8 cellular contexts compared by ENCODE assay signal in genomic region chr1:20732588-20733360, GRCh38. TPM values are rescaled to one million over a fixed set of nuclear protein-coding genes. Genes with fewer than 3 reads are reported as not detected.
DNase-seq lines count a peak whose midpoint lies in the region; ATAC-seq and TF ChIP-seq lines count a peak whose summit lies in the region.

Gene SH2D5 (minus strand): TSS chr1:20732703. CDS start chr1:20728044, 4,659 bp downstream.

- no peaks in the 10 kb centered on the region for H3K9me3 ChIP-seq in thoracic aorta

- peaks cover 12% of the 10 kb centered on the region for H3K4me1 Mint-ChIP-seq in activated naive CD8-positive, alpha-beta T cell (ENCODE audit: low read depth)
- H3K4me1 Mint-ChIP-seq in glutamatergic neuron (ENCODE audit: low read depth, unreplicated experiment) (peaks cover 6% of the 10 kb centered on the region), osteocyte (ENCODE audit: unreplicated experiment) (peaks cover 17% of the 10 kb centered on the region)

- peaks cover 7% of the 10 kb centered on the region for H3K27me3 ChIP-seq in thoracic aorta (replicated peaks; ENCODE audit: insufficient read depth)

- TF ChIP-seq CTCF in glutamatergic neuron (IDR thresholded peaks at IDR 0.05; ENCODE audit: partially characterized antibody, unreplicated experiment) (peak; percentile 15), osteocyte (IDR thresholded peaks at IDR 0.05) (peak; percentile 50), thoracic aorta (IDR thresholded peaks at IDR 0.05) (no peak)

- no peaks in the 10 kb centered on the region for H3K36me3 ChIP-seq in thoracic aorta

- no peaks in the 10 kb centered on the region for H3K9me3 Mint-ChIP-seq in activated naive CD8-positive, alpha-beta T cell (ENCODE audit: low read depth)
- H3K9me3 Mint-ChIP-seq in glutamatergic neuron (ENCODE audit: unreplicated experiment) (peaks cover 6% of the 10 kb centered on the region), osteocyte (ENCODE audit: unreplicated experiment) (no peaks in the 10 kb centered on the region)

- H3K4me1 ChIP-seq in thoracic aorta (ENCODE audit: control insufficient read depth in 1 of 2, low read depth in 2 of 2), result peaks cover 12 to 25% of the 10 kb centered on the region in 2 donors

- peak; percentile 33 for ATAC-seq in GM19467 (IDR thresholded peaks at IDR 0.05; ENCODE audit: unreplicated experiment)
- peak; percentile 85 for ATAC-seq in thoracic aorta (ENCODE audit: insufficient number of reproducible peaks, low FRiP score, low read depth)

- no peaks in the 10 kb centered on the region for H3K36me3 Mint-ChIP-seq in activated naive CD8-positive, alpha-beta T cell
- H3K36me3 Mint-ChIP-seq in glutamatergic neuron (ENCODE audit: unreplicated experiment) (peaks cover 5% of the 10 kb centered on the region), osteocyte (ENCODE audit: unreplicated experiment) (peaks cover 12% of the 10 kb centered on the region)

- H3K27me3 Mint-ChIP-seq in activated naive CD8-positive, alpha-beta T cell, result peaks cover 2% of the 10 kb centered on the region
- peaks cover 16% of the 10 kb centered on the region for H3K27me3 Mint-ChIP-seq in glutamatergic neuron (ENCODE audit: unreplicated experiment)
- peaks cover 6% of the 10 kb centered on the region for H3K27me3 Mint-ChIP-seq in osteocyte (ENCODE audit: unreplicated experiment)

- peak within 1 kb of the TSS; percentile 89 for H3K4me3 Mint-ChIP-seq in activated naive CD8-positive, alpha-beta T cell
- H3K4me3 Mint-ChIP-seq in glutamatergic neuron (ENCODE audit: unreplicated experiment), result peak within 1 kb of the TSS; percentile 93
- H3K4me3 Mint-ChIP-seq in osteocyte (ENCODE audit: unreplicated experiment), result peak within 1 kb of the TSS; percentile 77

- DNase-seq in COR-L47 (lab: John Stamatoyannopoulos, UW) (peak; percentile 74), SK-N-DZ (ENCODE audit: low spot score) (peak; percentile 72), glutamatergic neuron (no peak), osteocyte (ENCODE audit: extremely low spot score, unreplicated experiment) (no peak), thoracic aorta (ENCODE audit: low spot score) (peak; percentile 74)
- DNase-seq in Jurkat, Clone E6-1 (ENCODE audit: low read depth, low spot score), result no peak

- H3K4me3 ChIP-seq in Jurkat, Clone E6-1 (ENCODE audit: low read length), result peak within 1 kb of the TSS; percentile 50
- H3K4me3 ChIP-seq in thoracic aorta, result peak within 1 kb of the TSS; percentile 86

- H3K27ac ChIP-seq in thoracic aorta, result peak within 1 kb of the TSS; percentile 68 to 75

- H3K27ac Mint-ChIP-seq in activated naive CD8-positive, alpha-beta T cell, result peak within 1 kb of the TSS; percentile 66
- H3K27ac Mint-ChIP-seq in glutamatergic neuron (ENCODE audit: unreplicated experiment), result no peak within 1 kb of the TSS
- H3K27ac Mint-ChIP-seq in osteocyte (ENCODE audit: unreplicated experiment), result peak within 1 kb of the TSS; percentile 45

RNA-seq across cellular contexts. Expression of gene SH2D5, which starts in this region (rescaled TPM):
- 4.7 TPM for polyA plus RNA-seq in Jurkat, Clone E6-1 (2012; ENCODE audit: insufficient read depth, insufficient read length)
- polyA plus RNA-seq in SK-N-DZ (2014; cell fraction: cytosol; rRNA removed), result 13.2 and 13.9 TPM in 2 replicates
- 54.1 and 58.3 TPM in 2 replicates for polyA plus RNA-seq in SK-N-DZ (2014; cell fraction: nucleus; rRNA removed)
- total RNA-seq in glutamatergic neuron (ENCODE audit: unreplicated experiment) (1.2 TPM), osteocyte (0.18 and 0.46 TPM in 2 replicates), thoracic aorta (under 1 TPM in 1 of 2 donors, not detected in 1; 0.41 TPM)

Comparison
In these comparisons a context has a peak if more than half of its experiments do, and no peak if none do; other contexts are left out.
1. Peak in DNase-seq, ATAC-seq, H3K4me3 ChIP-seq and H3K27ac ChIP-seq in thoracic aorta; RNA of the gene not detected or under 1 TPM.
2. DNase-seq: peak in COR-L47 (single experiment) and SK-N-DZ (single experiment); none in Jurkat, Clone E6-1 (single experiment), glutamatergic neuron (single experiment) and osteocyte (single experiment).
3. Peak in every context shown above with its lines, with median percentiles within 50 percentile points of each other: H3K4me3 Mint-ChIP-seq.